In genomic region chr12:124685689-124685993, GRCh38 we compare ENCODE assay signal across 1 cellular context.
TF ChIP-seq lines count a peak whose summit lies in the region.

No MANE protein-coding gene starts in this region.

TF ChIP-seq in A549, 52 proteins besides CTCF, POLR2A, EP300 and RAD21 (continued from another document):
- TF ChIP-seq RNF2 (IDR thresholded peaks at IDR 0.05; ENCODE audit: borderline replicate concordance, low read depth) (no peak), NPAS2 (CRISPR knock-in tag; IDR thresholded peaks at IDR 0.05; ENCODE audit: borderline replicate concordance) (no peak)
